2 cellular contexts compared by ENCODE assay signal in the genomic region with DNA sequence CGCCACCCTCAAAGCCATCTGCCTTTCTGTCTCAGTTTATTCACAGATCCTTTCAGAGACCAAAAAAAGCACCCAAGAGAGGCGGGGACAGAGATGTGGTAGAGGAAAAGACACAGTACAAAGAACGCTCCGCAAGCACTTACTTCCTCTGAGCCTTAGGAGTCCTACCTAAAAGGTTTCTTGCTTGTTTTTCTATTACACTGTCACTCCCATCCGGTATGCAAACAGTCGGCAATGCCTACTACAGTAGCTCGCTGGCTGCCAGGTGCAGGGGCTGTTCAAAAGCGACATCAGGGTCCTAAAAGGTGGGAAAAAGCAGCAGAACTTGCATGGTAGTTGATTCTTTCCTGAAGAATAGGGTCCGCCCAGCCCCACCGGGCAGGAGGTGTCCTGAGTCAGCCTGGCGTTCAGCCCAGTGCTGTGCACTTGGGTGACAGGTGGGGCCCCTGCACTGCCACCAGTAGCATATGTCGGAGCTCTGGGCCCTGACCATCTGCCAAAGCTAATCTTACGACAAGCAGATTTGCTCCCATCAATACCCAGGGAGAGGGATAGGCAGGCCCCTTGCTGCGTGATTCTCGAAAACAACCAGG.
TF ChIP-seq lines count a peak whose summit lies in the region.

No MANE protein-coding gene starts in this region.

TF ChIP-seq in HEK293, 187 proteins besides CTCF, POLR2A, EP300 and RAD21:
- TF ChIP-seq ZNF266 (tag by site-specific recombination; IDR thresholded peaks at IDR 0.05; ENCODE audit: low read depth): no peak
- no peak for TF ChIP-seq MYNN (tag by site-specific recombination; IDR thresholded peaks at IDR 0.05; ENCODE audit: borderline replicate concordance)
- no peak for TF ChIP-seq ZNF670 (tag by site-specific recombination; IDR thresholded peaks at IDR 0.05; ENCODE audit: low read depth)
- TF ChIP-seq, protein P1, sequence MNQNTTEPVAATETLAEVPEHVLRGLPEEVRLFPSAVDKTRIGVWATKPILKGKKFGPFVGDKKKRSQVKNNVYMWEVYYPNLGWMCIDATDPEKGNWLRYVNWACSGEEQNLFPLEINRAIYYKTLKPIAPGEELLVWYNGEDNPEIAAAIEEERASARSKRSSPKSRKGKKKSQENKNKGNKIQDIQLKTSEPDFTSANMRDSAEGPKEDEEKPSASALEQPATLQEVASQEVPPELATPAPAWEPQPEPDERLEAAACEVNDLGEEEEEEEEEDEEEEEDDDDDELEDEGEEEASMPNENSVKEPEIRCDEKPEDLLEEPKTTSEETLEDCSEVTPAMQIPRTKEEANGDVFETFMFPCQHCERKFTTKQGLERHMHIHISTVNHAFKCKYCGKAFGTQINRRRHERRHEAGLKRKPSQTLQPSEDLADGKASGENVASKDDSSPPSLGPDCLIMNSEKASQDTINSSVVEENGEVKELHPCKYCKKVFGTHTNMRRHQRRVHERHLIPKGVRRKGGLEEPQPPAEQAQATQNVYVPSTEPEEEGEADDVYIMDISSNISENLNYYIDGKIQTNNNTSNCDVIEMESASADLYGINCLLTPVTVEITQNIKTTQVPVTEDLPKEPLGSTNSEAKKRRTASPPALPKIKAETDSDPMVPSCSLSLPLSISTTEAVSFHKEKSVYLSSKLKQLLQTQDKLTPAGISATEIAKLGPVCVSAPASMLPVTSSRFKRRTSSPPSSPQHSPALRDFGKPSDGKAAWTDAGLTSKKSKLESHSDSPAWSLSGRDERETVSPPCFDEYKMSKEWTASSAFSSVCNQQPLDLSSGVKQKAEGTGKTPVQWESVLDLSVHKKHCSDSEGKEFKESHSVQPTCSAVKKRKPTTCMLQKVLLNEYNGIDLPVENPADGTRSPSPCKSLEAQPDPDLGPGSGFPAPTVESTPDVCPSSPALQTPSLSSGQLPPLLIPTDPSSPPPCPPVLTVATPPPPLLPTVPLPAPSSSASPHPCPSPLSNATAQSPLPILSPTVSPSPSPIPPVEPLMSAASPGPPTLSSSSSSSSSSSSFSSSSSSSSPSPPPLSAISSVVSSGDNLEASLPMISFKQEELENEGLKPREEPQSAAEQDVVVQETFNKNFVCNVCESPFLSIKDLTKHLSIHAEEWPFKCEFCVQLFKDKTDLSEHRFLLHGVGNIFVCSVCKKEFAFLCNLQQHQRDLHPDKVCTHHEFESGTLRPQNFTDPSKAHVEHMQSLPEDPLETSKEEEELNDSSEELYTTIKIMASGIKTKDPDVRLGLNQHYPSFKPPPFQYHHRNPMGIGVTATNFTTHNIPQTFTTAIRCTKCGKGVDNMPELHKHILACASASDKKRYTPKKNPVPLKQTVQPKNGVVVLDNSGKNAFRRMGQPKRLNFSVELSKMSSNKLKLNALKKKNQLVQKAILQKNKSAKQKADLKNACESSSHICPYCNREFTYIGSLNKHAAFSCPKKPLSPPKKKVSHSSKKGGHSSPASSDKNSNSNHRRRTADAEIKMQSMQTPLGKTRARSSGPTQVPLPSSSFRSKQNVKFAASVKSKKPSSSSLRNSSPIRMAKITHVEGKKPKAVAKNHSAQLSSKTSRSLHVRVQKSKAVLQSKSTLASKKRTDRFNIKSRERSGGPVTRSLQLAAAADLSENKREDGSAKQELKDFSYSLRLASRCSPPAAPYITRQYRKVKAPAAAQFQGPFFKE (tag by site-specific recombination; IDR thresholded peaks at IDR 0.05; ENCODE audit: borderline replicate concordance): no peak
- no peak for TF ChIP-seq ZNF2 (tag by site-specific recombination; IDR thresholded peaks at IDR 0.05)
- 0 out of 2 replicates have a peak, but pooled peaks have one; percentile 42 for TF ChIP-seq OSR2 (tag by site-specific recombination; IDR thresholded peaks at IDR 0.05)
- no peak for TF ChIP-seq ZIC2 (tag by site-specific recombination; IDR thresholded peaks at IDR 0.05)
- no peak for TF ChIP-seq ZNF394 (tag by site-specific recombination; IDR thresholded peaks at IDR 0.05; ENCODE audit: borderline replicate concordance)
- peak; percentile 16; the same call in 1 of the 2 replicates for TF ChIP-seq SCRT1 (tag by site-specific recombination; IDR thresholded peaks at IDR 0.05; ENCODE audit: borderline replicate concordance)
- TF ChIP-seq ZNF23 (tag by site-specific recombination; IDR thresholded peaks at IDR 0.05; ENCODE audit: borderline replicate concordance): no peak
- TF ChIP-seq ZBTB20 (tag by site-specific recombination; IDR thresholded peaks at IDR 0.05): 0 out of 2 replicates have a peak, but pooled peaks have one; percentile 44
- no peak for TF ChIP-seq ZNF423 (tag by site-specific recombination; IDR thresholded peaks at IDR 0.05)
- TF ChIP-seq, protein P2, sequence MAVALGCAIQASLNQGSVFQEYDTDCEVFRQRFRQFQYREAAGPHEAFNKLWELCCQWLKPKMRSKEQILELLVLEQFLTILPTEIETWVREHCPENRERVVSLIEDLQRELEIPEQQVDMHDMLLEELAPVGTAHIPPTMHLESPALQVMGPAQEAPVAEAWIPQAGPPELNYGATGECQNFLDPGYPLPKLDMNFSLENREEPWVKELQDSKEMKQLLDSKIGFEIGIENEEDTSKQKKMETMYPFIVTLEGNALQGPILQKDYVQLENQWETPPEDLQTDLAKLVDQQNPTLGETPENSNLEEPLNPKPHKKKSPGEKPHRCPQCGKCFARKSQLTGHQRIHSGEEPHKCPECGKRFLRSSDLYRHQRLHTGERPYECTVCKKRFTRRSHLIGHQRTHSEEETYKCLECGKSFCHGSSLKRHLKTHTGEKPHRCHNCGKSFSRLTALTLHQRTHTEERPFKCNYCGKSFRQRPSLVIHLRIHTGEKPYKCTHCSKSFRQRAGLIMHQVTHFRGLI (tag by site-specific recombination; IDR thresholded peaks at IDR 0.05): peak; percentile 12; the same call in 1 of the 2 replicates
- TF ChIP-seq ZNF660 (tag by site-specific recombination; IDR thresholded peaks at IDR 0.05): no peak
- peak; percentile 80 for TF ChIP-seq SCRT2 (tag by site-specific recombination; IDR thresholded peaks at IDR 0.05)
- TF ChIP-seq, protein P3, sequence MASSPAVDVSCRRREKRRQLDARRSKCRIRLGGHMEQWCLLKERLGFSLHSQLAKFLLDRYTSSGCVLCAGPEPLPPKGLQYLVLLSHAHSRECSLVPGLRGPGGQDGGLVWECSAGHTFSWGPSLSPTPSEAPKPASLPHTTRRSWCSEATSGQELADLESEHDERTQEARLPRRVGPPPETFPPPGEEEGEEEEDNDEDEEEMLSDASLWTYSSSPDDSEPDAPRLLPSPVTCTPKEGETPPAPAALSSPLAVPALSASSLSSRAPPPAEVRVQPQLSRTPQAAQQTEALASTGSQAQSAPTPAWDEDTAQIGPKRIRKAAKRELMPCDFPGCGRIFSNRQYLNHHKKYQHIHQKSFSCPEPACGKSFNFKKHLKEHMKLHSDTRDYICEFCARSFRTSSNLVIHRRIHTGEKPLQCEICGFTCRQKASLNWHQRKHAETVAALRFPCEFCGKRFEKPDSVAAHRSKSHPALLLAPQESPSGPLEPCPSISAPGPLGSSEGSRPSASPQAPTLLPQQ (tag by site-specific recombination; IDR thresholded peaks at IDR 0.05): peak; percentile 81
- TF ChIP-seq ZFP69B (tag by site-specific recombination; IDR thresholded peaks at IDR 0.05): peak; percentile 87
- no peak for TF ChIP-seq ZNF19 (tag by site-specific recombination; IDR thresholded peaks at IDR 0.05; ENCODE audit: low read depth)

TF ChIP-seq in endothelial cell of umbilical vein, 7 proteins besides CTCF, POLR2A, EP300 and RAD21:
- TF ChIP-seq, protein P4, sequence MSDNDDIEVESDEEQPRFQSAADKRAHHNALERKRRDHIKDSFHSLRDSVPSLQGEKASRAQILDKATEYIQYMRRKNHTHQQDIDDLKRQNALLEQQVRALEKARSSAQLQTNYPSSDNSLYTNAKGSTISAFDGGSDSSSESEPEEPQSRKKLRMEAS (IDR thresholded peaks at IDR 0.05; ENCODE audit: insufficient read depth, insufficient read length): no peak
- TF ChIP-seq JUN (IDR thresholded peaks at IDR 0.05; ENCODE audit: borderline replicate concordance, insufficient read depth, insufficient read length, low read depth) (no peak), FOS (IDR thresholded peaks at IDR 0.05; ENCODE audit: borderline replicate concordance, insufficient read depth, low read length) (no peak), POLR2AphosphoS5 (IDR thresholded peaks at IDR 0.05; ENCODE audit: insufficient read depth, low read depth, low read length) (no peak), GATA2 (IDR thresholded peaks at IDR 0.05; ENCODE audit: insufficient read depth, insufficient read length, low read depth, low read length) (no peak), EZH2 (IDR thresholded peaks at IDR 0.05; ENCODE audit: borderline replicate concordance, low read depth, low read length, severe bottlenecking) (no peak), MYC (IDR thresholded peaks at IDR 0.05; ENCODE audit: low read depth, low read length) (no peak)
TF ChIP-seq in endothelial cell of umbilical vein: peak in this region for 0.
